17 cellular contexts compared by ENCODE assay signal in genomic region chr5:130578354-130578753, GRCh38.
DNase-seq lines count a peak whose midpoint lies in the region; ATAC-seq and TF ChIP-seq lines count a peak whose summit lies in the region.
"Had no signal": no experiment of that assay in that cellular context is flagged by ENCODE, and none has a peak within 500 bp of the region (broad histone marks: within the 10 kb centered on the region; RNA-seq: fewer than 3 reads in every experiment).

No MANE protein-coding gene starts in this region.

- H3K27ac Mint-ChIP-seq in H9 (peak overlapping the region in 2 of 3 experiments; percentile 63 to 85; a peak in 4 of 7 replicates), WTC11 (peak overlapping the region; percentile 83)
- H3K27ac Mint-ChIP-seq: CD4-positive, CD25-positive, alpha-beta regulatory T cell; CD8-positive, alpha-beta memory T cell; IgD-negative memory B cell had no signal

- no peak overlapping the region for H4K8ac ChIP-seq in H9 (replicated peaks; ENCODE audit: insufficient read length, low read depth, low read length)

- no peak overlapping the region for H4K91ac ChIP-seq in H9 (ENCODE audit: insufficient read length, low read depth, low read length)

- DNase-seq in H9 (no peak), WTC11 (ENCODE audit: low spot score) (no peak), left ventricle myocardium inferior (no peak)
- DNase-seq in activated CD8-positive, alpha-beta memory T cell treated with anti-CD3 and anti-CD28 coated beads, Interleukin-2, amount 50 U/mL, for 4 hours, result no peak
- DNase-seq: ACHN; BE2C; C1 segment of cervical spinal cord; CD4-positive, CD25-positive, alpha-beta regulatory T cell; CD8-positive, alpha-beta memory T cell; COR-L47; GM23248; H7; KBM-7 had no signal

- H3K18ac ChIP-seq in H9 (ENCODE audit: insufficient read length, low read depth, low read length), result no peak overlapping the region

- no peak overlapping the region for H2BK120ac ChIP-seq in H9 (ENCODE audit: low read depth, low read length, poor library complexity, severe bottlenecking)

- no peak; the same call in 1 of the 2 replicates for ATAC-seq in WTC11
- no peak for ATAC-seq in GM19328 (IDR thresholded peaks at IDR 0.05; ENCODE audit: unreplicated experiment)
- ATAC-seq: HepG2 had no signal

- intact Hi-C loops in left ventricle myocardium inferior (cut with micrococcal nuclease), result no loop called here

- H3K4me3 Mint-ChIP-seq in H9 (no peak overlapping the region), WTC11 (peak overlapping the region; percentile 20)
- H3K4me3 Mint-ChIP-seq: CD4-positive, CD25-positive, alpha-beta regulatory T cell; CD8-positive, alpha-beta memory T cell; IgD-negative memory B cell had no signal

- H3K14ac ChIP-seq in H9 (ENCODE audit: insufficient read depth, low read length), result no peak overlapping the region

- peaks cover 4% of the 10 kb centered on the region; the same call in 1 of the 2 replicates for H3K4me1 ChIP-seq in H9 (ENCODE audit: insufficient read depth, low read length)
- H3K4me1 ChIP-seq in iPS-18a (ENCODE audit: control insufficient read depth, low read depth, low read length), result peaks cover 14% of the 10 kb centered on the region
- no peaks in the 10 kb centered on the region for H3K4me1 ChIP-seq in left ventricle myocardium inferior
- H3K4me1 ChIP-seq: BE2C had no signal

- no peaks in the 10 kb centered on the region for H3K79me2 ChIP-seq in H9 (ENCODE audit: insufficient read depth, low read length)

- no peaks in the 10 kb centered on the region for H3K36me3 ChIP-seq in iPS-18a (ENCODE audit: control insufficient read depth, low read depth, low read length)
- H3K36me3 ChIP-seq in left ventricle myocardium inferior, result no peaks in the 10 kb centered on the region
- H3K36me3 ChIP-seq: BE2C had no signal

- POLR2A ChIA-PET in WTC11 (lab: Charles Lee), result no interaction called here

- no peaks in the 10 kb centered on the region for H3K79me1 ChIP-seq in H9 (ENCODE audit: insufficient read depth, low read depth, low read length, poor library complexity, severe bottlenecking)

- no peak overlapping the region for H3K27ac ChIP-seq in H9 (ENCODE audit: insufficient read length, low read depth, low read length)
- H3K27ac ChIP-seq in iPS-18a (ENCODE audit: low read length), result no peak overlapping the region
- no peak overlapping the region for H3K27ac ChIP-seq in left ventricle myocardium inferior (replicated peaks)
- H3K27ac ChIP-seq: GM23248 had no signal

- no peak overlapping the region for H2AK5ac ChIP-seq in H9 (ENCODE audit: insufficient read length, low read length)

- H3K27me3 ChIP-seq in H9 (ENCODE audit: insufficient read depth, low read length), result no peaks in the 10 kb centered on the region
- H3K27me3 ChIP-seq in iPS-18a (ENCODE audit: control insufficient read depth, insufficient read depth, low read length), result no peaks in the 10 kb centered on the region
- no peaks in the 10 kb centered on the region for H3K27me3 ChIP-seq in left ventricle myocardium inferior (ENCODE audit: low read depth)
- H3K27me3 ChIP-seq: BE2C had no signal

- no peak overlapping the region for H2BK20ac ChIP-seq in H9 (ENCODE audit: low read depth, low read length, poor library complexity, severe bottlenecking)

- no peaks in the 10 kb centered on the region for H3K23me2 ChIP-seq in H9 (ENCODE audit: insufficient read length, low read depth, low read length, poor library complexity, severe bottlenecking)

- H3K4me1 Mint-ChIP-seq in H9 (peaks cover 14 to 16% of the 10 kb centered on the region in 2 experiments), WTC11 (peaks cover 18% of the 10 kb centered on the region)
- H3K4me1 Mint-ChIP-seq: CD4-positive, CD25-positive, alpha-beta regulatory T cell; CD8-positive, alpha-beta memory T cell; IgD-negative memory B cell had no signal

- peak overlapping the region; percentile 30 for H3K4me3 ChIP-seq in iPS-18a (ENCODE audit: low read length)
- no peak overlapping the region for H3K4me3 ChIP-seq in left ventricle myocardium inferior
- H3K4me3 ChIP-seq: GM23248 had no signal

- no peak overlapping the region for H3K56ac ChIP-seq in H9 (ENCODE audit: insufficient read length, low read depth, low read length)

- CTCF ChIA-PET in WTC11 (lab: Charles Lee), result no interaction called here

- H3T11ph ChIP-seq in H9 (ENCODE audit: low read length), result no peak overlapping the region

- H3K9ac ChIP-seq in H9 (ENCODE audit: extremely low read depth, insufficient read length, low read length) (no peak overlapping the region), iPS-18a (ENCODE audit: low read length) (no peak overlapping the region)
- H3K9ac ChIP-seq: GM23248 had no signal

- H2BK12ac ChIP-seq in H9 (ENCODE audit: insufficient read length, low read depth, low read length), result no peak overlapping the region

- no peak overlapping the region for H4K5ac ChIP-seq in H9 (ENCODE audit: insufficient read length, low read depth, low read length)

- H2BK5ac ChIP-seq in H9 (ENCODE audit: insufficient read length, low read length), result no peak overlapping the region

- no peak overlapping the region for H3K4ac ChIP-seq in H9 (ENCODE audit: low read depth, low read length)

- H2BK15ac ChIP-seq in H9 (ENCODE audit: low read depth, low read length), result no peak overlapping the region

- TF ChIP-seq CTCF in H9 (conservative IDR thresholded peaks at IDR 0.05) (no peak), WTC11 (IDR thresholded peaks at IDR 0.05) (no peak), left ventricle myocardium inferior (IDR thresholded peaks at IDR 0.05; ENCODE audit: borderline replicate concordance) (no peak)

- H3K36me3 Mint-ChIP-seq in H9 (ENCODE audit: insufficient read depth in 1 of 3, low read depth in 3 of 3), result no peaks in the 10 kb centered on the region
- H3K36me3 Mint-ChIP-seq in WTC11, result no peaks in the 10 kb centered on the region
- H3K36me3 Mint-ChIP-seq: CD4-positive, CD25-positive, alpha-beta regulatory T cell; CD8-positive, alpha-beta memory T cell; IgD-negative memory B cell had no signal

- H3K9me3 ChIP-seq in H9 (ENCODE audit: control insufficient read depth, low read depth, low read length) (no peaks in the 10 kb centered on the region), iPS-18a (ENCODE audit: control insufficient read depth, low read depth, low read length) (no peaks in the 10 kb centered on the region), left ventricle myocardium inferior (replicated peaks) (peaks cover 16% of the 10 kb centered on the region)
- H3K9me3 ChIP-seq: BE2C had no signal

- no peak overlapping the region for H3K4me2 ChIP-seq in H9 (ENCODE audit: insufficient read depth, insufficient read length, low read length)

- no peaks in the 10 kb centered on the region for H4K20me1 ChIP-seq in H9 (ENCODE audit: control insufficient read depth, insufficient read depth, insufficient read length)

- H2AFZ ChIP-seq in H9 (ENCODE audit: low read length), result no peak overlapping the region
- H2AFZ ChIP-seq: GM23248 had no signal

- H3K27me3 Mint-ChIP-seq in H9 (ENCODE audit: low read depth), result no peaks in the 10 kb centered on the region; the same call in 1 of the 2 replicates
- no peaks in the 10 kb centered on the region for H3K27me3 Mint-ChIP-seq in WTC11 (ENCODE audit: low read depth)
- H3K27me3 Mint-ChIP-seq: CD8-positive, alpha-beta memory T cell had no signal

- H3K9me3 Mint-ChIP-seq in H9 (no peaks in the 10 kb centered on the region), WTC11 (no peaks in the 10 kb centered on the region)
- H3K9me3 Mint-ChIP-seq: CD4-positive, CD25-positive, alpha-beta regulatory T cell had no signal

- no peak overlapping the region for H3K23ac ChIP-seq in H9 (ENCODE audit: insufficient read length, low read depth, low read length)

TF ChIP-seq in WTC11, 78 proteins besides CTCF, POLR2A, EP300 and RAD21:
- TF ChIP-seq HMGXB4 (CRISPR knock-in tag; IDR thresholded peaks at IDR 0.05) (no peak), E2F5 (CRISPR knock-in tag; IDR thresholded peaks at IDR 0.05) (no peak), ZNF219 (CRISPR knock-in tag; IDR thresholded peaks at IDR 0.05; ENCODE audit: borderline replicate concordance) (no peak), TCF7 (CRISPR knock-in tag; IDR thresholded peaks at IDR 0.05; ENCODE audit: low read depth) (no peak), ESRRA (CRISPR knock-in tag; IDR thresholded peaks at IDR 0.05; ENCODE audit: borderline replicate concordance) (no peak), SMAD4 (CRISPR knock-in tag; IDR thresholded peaks at IDR 0.05) (no peak)
